ENCODE assay signal across 1 cellular context in genomic region chr13:91349992-91350911, GRCh38.
TF ChIP-seq lines count a peak whose summit lies in the region.

No MANE protein-coding gene starts in this region.

TF ChIP-seq in endothelial cell of umbilical vein, 7 proteins besides CTCF, POLR2A, EP300 and RAD21 (continued from another document):
- no peak for TF ChIP-seq FOS (IDR thresholded peaks at IDR 0.05; ENCODE audit: borderline replicate concordance, insufficient read depth, low read length)
- TF ChIP-seq JUN (IDR thresholded peaks at IDR 0.05; ENCODE audit: borderline replicate concordance, insufficient read depth, insufficient read length, low read depth) = no peak
- no peak for TF ChIP-seq POLR2AphosphoS5 (IDR thresholded peaks at IDR 0.05; ENCODE audit: insufficient read depth, low read depth, low read length)
- TF ChIP-seq EZH2 (IDR thresholded peaks at IDR 0.05; ENCODE audit: borderline replicate concordance, low read depth, low read length, severe bottlenecking) = no peak
- TF ChIP-seq, protein P1, sequence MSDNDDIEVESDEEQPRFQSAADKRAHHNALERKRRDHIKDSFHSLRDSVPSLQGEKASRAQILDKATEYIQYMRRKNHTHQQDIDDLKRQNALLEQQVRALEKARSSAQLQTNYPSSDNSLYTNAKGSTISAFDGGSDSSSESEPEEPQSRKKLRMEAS (IDR thresholded peaks at IDR 0.05; ENCODE audit: insufficient read depth, insufficient read length) = no peak
